Comparison of ENCODE assay signal across 16 cellular contexts in the genomic region with DNA sequence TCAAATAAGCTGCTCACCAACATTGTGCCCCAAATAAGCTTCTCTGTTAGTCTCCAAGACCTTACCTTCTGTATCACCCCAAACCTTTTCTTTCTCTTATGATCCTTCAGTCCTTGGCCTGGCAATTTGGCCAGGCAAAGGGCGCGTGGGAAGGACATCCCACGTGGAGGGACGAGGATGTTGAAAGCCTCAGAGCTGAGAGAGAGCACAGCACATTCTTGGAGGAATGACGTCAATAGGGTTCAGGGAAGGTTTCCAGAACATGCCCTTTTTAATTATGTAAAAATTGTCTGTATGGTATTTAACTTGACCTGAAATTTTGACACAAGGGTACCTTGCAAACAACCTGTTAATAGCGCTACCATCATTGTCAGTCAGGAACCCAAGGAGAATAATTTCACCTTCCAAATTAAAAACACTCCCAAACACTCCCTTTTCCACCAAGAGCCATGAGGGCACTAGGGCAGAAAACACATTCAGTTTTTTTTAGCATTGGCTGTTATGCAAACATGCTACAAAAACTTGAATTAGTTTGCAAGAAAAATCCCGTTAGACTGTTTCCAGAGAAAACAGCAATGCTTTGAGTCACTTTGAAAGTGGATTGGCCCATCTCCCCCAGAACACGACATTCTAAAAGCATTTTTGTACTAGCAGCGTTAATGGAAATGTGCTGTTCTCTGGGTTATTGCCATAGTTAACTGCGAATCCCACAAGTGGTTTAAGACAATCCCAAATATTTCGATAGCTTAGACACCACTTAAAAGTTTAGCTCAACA.
DNase-seq lines count a peak whose midpoint lies in the region; ATAC-seq and TF ChIP-seq lines count a peak whose summit lies in the region.
"Had no signal": no experiment of that assay in that cellular context is flagged by ENCODE, and none has a peak within 500 bp of the region (broad histone marks: within the 10 kb centered on the region; RNA-seq: fewer than 3 reads in every experiment).

No MANE protein-coding gene starts in this region.

- no peaks in the 10 kb centered on the region for H3K36me3 ChIP-seq in aorta (ENCODE audit: control insufficient read depth in 1 of 2, insufficient read depth in 2 of 2, low read length in 1 of 2)
- H3K36me3 ChIP-seq: transverse colon had no signal

- no peak overlapping the region for H3K4me3 ChIP-seq in cardiac fibroblast (replicated peaks in 1 of 2; ENCODE audit: low read depth in 2 of 2, low read length in 2 of 2)
- H3K4me3 ChIP-seq in aorta (ENCODE audit: low read length in 2 of 2): no peak overlapping the region
- H3K4me3 ChIP-seq: A549, transverse colon had no signal

- H3K27ac ChIP-seq in aorta (ENCODE audit: low read depth in 1 of 2, low read length in 2 of 2): peak overlapping the region; percentile 51 to 57
- H3K27ac ChIP-seq: A549, transverse colon had no signal

- intact Hi-C loops in left cardiac atrium (cut with DNase I): no loop called here
- intact Hi-C loops in cardiac septum (cut with DNase I): no loop called here
- intact Hi-C loops in aorta (cut with DNase I): loop anchor here in 1 of 2 donors (10.0 kb wide), 1 partner anchor 166 kb away; no protein-coding TSS in a partner anchor

- H3K27me3 ChIP-seq in aorta (ENCODE audit: control insufficient read depth in 1 of 2, insufficient read depth in 2 of 2, low read length in 1 of 2): no peaks in the 10 kb centered on the region
- H3K27me3 ChIP-seq: transverse colon had no signal

- TF ChIP-seq CTCF in cardiac fibroblast (IDR thresholded peaks at IDR 0.05; ENCODE audit: low read depth, low read length): no peak

- ATAC-seq in left cardiac atrium (peak; percentile 80 to 86), aorta (ENCODE audit: low FRiP score) (peak; percentile 83)
- ATAC-seq: A549, left colon had no signal

- 13 to 17% methylated on average over 11 of the region's 11 CpGs for WGBS in aorta, 2 donors

- H3K4me1 ChIP-seq in aorta (ENCODE audit: control insufficient read depth in 1 of 2, insufficient read depth in 2 of 2, low read length in 2 of 2): peaks cover 0 to 2% of the 10 kb centered on the region in 2 donors
- H3K4me1 ChIP-seq: A549, transverse colon had no signal

- DNase-seq in left cardiac atrium: peak; percentile 43
- no peak for DNase-seq in cardiac septum (ENCODE audit: low spot score)
- peak; percentile 56 to 87 for DNase-seq in cardiac fibroblast (ENCODE audit: low read depth in 2 of 2)
- DNase-seq in midbrain (lab: John Stamatoyannopoulos, UW): peak; percentile 62
- DNase-seq in aorta: peak; percentile 64 to 79
- DNase-seq in COLO668 (lab: John Stamatoyannopoulos, UW; ENCODE audit: unreplicated experiment): no peak
- no peak for DNase-seq in NCI-H82 treated with DMSO at 0.1 percent for 48 hours (lab: John Stamatoyannopoulos, UW; ENCODE audit: unreplicated experiment)
- DNase-seq in activated CD4-positive, alpha-beta T cell treated with anti-CD3 and anti-CD28 coated beads for 1 hour: no peak
- DNase-seq: activated naive CD4-positive, alpha-beta T cell treated with anti-CD3 and anti-CD28 coated beads, Interleukin-2, amount 10 ng/mL, durations not matched to agents 7 days and 5 days; effector CD8-positive, alpha-beta T cell; left colon; NCI-H2107; nephron progenitor cell; NK-92 treated with Interleukin-12 subunit alpha and Interleukin-12 subunit beta, amount 100 ng/mL, for 24 hours; transverse colon had no signal

- no peaks in the 10 kb centered on the region for H3K9me3 ChIP-seq in aorta (ENCODE audit: control insufficient read depth, low read length)
- H3K9me3 ChIP-seq: A549, transverse colon had no signal

Comparison
In these comparisons a context has a peak if more than half of its experiments do, and no peak if none do; other contexts are left out.
1. DNase-seq: peak in left cardiac atrium (single experiment), cardiac fibroblast (2 of 2), midbrain (single experiment) and aorta (2 of 2); none in cardiac septum (single experiment), COLO668 (single experiment), NCI-H82 treated with DMSO at 0.1 percent for 48 hours (single experiment) and activated CD4-positive, alpha-beta T cell treated with anti-CD3 and anti-CD28 coated beads for 1 hour (single experiment).